Comparison of ENCODE assay signal across 34 cellular contexts in genomic region chr1:76106719-76107235, GRCh38. TPM values are rescaled to one million over a fixed set of nuclear protein-coding genes. Genes with fewer than 3 reads are reported as not detected.
"Had no signal": no experiment of that assay in that cellular context is flagged by ENCODE, and none has a peak within 500 bp of the region (broad histone marks: within the 10 kb centered on the region; RNA-seq: fewer than 3 reads in every experiment).

No MANE protein-coding gene starts in this region.

- DNase-seq: activated B cell treated with CpG ODN at 0.5 μM for 24 hours; activated CD4-positive, alpha-beta memory T cell treated with anti-CD3 and anti-CD28 coated beads for 36 hours; activated CD4-positive, alpha-beta T cell treated with anti-CD3 and anti-CD28 coated beads for 4 hours; activated CD4-positive, alpha-beta T cell treated with anti-CD3 and anti-CD28 coated beads, Interleukin-2, amount 10 ng/mL, durations not matched to agents 24 days and 14 days; activated CD4-positive, alpha-beta T cell treated with anti-CD3 and anti-CD28 coated beads, Interleukin-2, amount 50 U/mL, for 1 hour; activated CD4-positive, alpha-beta T cell treated with anti-CD3 and anti-CD28 coated beads, Interleukin-2, amount 50 U/mL, for 4 hours; activated CD4-positive, CD25-positive, alpha-beta regulatory T cell treated with anti-CD3 and anti-CD28 coated beads, Interleukin-2, amount 50 U/mL, for 72 hours; activated CD8-positive, alpha-beta memory T cell treated with anti-CD3 and anti-CD28 coated beads, Interleukin-2, amount 50 U/mL, for 4 hours; activated CD8-positive, alpha-beta T cell treated with anti-CD3 and anti-CD28 coated beads for 36 hours; activated effector memory CD4-positive, alpha-beta T cell treated with Interleukin-2 at 50 U/mL for 16 hours; activated gamma-delta T cell; activated naive CD4-positive, alpha-beta T cell treated with anti-CD3 and anti-CD28 coated beads, Interleukin-2, amount 10 ng/mL, durations not matched to agents 7 days and 5 days; activated naive CD4-positive, alpha-beta T cell treated with Interleukin-2 at 50 U/mL for 16 hours; activated naive CD8-positive, alpha-beta T cell treated with anti-CD3 and anti-CD28 coated beads, Interleukin-2, amount 10 ng/mL, durations not matched to agents 7 days and 5 days; activated naive CD8-positive, alpha-beta T cell treated with anti-CD3 and anti-CD28 coated beads, Interleukin-2, amount 50 U/mL, for 24 hours; activated T-cell treated with anti-CD3 and anti-CD28 coated beads for 4 hours; activated T-cell treated with anti-CD3 and anti-CD28 coated beads, Interleukin-2, amount 50 U/mL, for 1 hour; activated T-cell treated with anti-CD3 and anti-CD28 coated beads, Interleukin-2, amount 50 U/mL, for 4 hours; adrenal gland; amniotic stem cell; aorta; body of pancreas; brain microvascular endothelial cell; central memory CD4-positive, alpha-beta T cell; T-helper 1 cell; T-helper 2 cell; T-helper 9 cell had no signal

- H3K27me3 Mint-ChIP-seq: activated B cell treated with CpG ODN at 0.5 μM for 24 hours; activated naive CD4-positive, alpha-beta T cell treated with anti-CD3 and anti-CD28 coated beads, Interleukin-2, amount 10 ng/mL, durations not matched to agents 7 days and 5 days; activated naive CD8-positive, alpha-beta T cell treated with anti-CD3 and anti-CD28 coated beads, Interleukin-2, amount 50 U/mL, for 24 hours had no signal

- H3K4me3 Mint-ChIP-seq: activated B cell treated with CpG ODN at 0.5 μM for 24 hours; activated CD4-positive, alpha-beta memory T cell treated with anti-CD3 and anti-CD28 coated beads for 36 hours; activated CD4-positive, alpha-beta T cell treated with anti-CD3 and anti-CD28 coated beads, Interleukin-2, amount 10 ng/mL, durations not matched to agents 24 days and 14 days; activated CD8-positive, alpha-beta T cell treated with anti-CD3 and anti-CD28 coated beads for 36 hours; activated naive CD4-positive, alpha-beta T cell treated with anti-CD3 and anti-CD28 coated beads, Interleukin-2, amount 10 ng/mL, durations not matched to agents 7 days and 5 days; activated naive CD4-positive, alpha-beta T cell treated with anti-CD3 and anti-CD28 coated beads, Interleukin-2, amount 50 U/mL, for 24 hours; activated naive CD8-positive, alpha-beta T cell; activated naive CD8-positive, alpha-beta T cell treated with anti-CD3 and anti-CD28 coated beads, Interleukin-2, amount 10 ng/mL, durations not matched to agents 7 days and 5 days; activated naive CD8-positive, alpha-beta T cell treated with anti-CD3 and anti-CD28 coated beads, Interleukin-2, amount 50 U/mL, for 24 hours; activated T-cell treated with anti-CD3 and anti-CD28 coated beads, Interleukin-2, amount 50 U/mL, for 4 hours; T-helper 1 cell treated with Interleukin-12 subunit alpha and Interleukin-12 subunit beta and Interleukin-4 antibody, amounts not matched to agents 30 μg/mL and 1 μg/mL, for 36 hours; T-helper 2 cell treated with Interferon-gamma antibody and Interleukin-4, amounts not matched to agents 5 μg/mL and 100 μg/mL, for 36 hours had no signal

- H3K27ac ChIP-seq: adrenal gland, body of pancreas, brain microvascular endothelial cell, breast epithelium, VCaP had no signal

- H3K9me3 Mint-ChIP-seq: activated B cell treated with CpG ODN at 0.5 μM for 24 hours; activated CD4-positive, alpha-beta memory T cell treated with anti-CD3 and anti-CD28 coated beads for 36 hours; activated CD8-positive, alpha-beta T cell treated with anti-CD3 and anti-CD28 coated beads for 36 hours; activated naive CD4-positive, alpha-beta T cell treated with anti-CD3 and anti-CD28 coated beads, Interleukin-2, amount 10 ng/mL, durations not matched to agents 7 days and 5 days; activated naive CD4-positive, alpha-beta T cell treated with anti-CD3 and anti-CD28 coated beads, Interleukin-2, amount 50 U/mL, for 24 hours; activated naive CD8-positive, alpha-beta T cell treated with anti-CD3 and anti-CD28 coated beads, Interleukin-2, amount 10 ng/mL, durations not matched to agents 7 days and 5 days; activated naive CD8-positive, alpha-beta T cell treated with anti-CD3 and anti-CD28 coated beads, Interleukin-2, amount 50 U/mL, for 24 hours; activated T-cell treated with anti-CD3 and anti-CD28 coated beads, Interleukin-2, amount 50 U/mL, for 4 hours; activated T-helper 2 cell treated with anti-CD3 and anti-CD28 coated beads, Interferon-gamma antibody, Interleukin-2, Interleukin-4, amounts not matched to agents 10 μg/mL and 5 μg/mL and 100 μg/mL, durations not matched to agents 14 hours and 24 hours and 36 hours; T-helper 1 cell treated with Interleukin-12 subunit alpha and Interleukin-12 subunit beta and Interleukin-4 antibody, amounts not matched to agents 30 μg/mL and 1 μg/mL, for 36 hours; T-helper 2 cell treated with Interferon-gamma antibody and Interleukin-4, amounts not matched to agents 5 μg/mL and 100 μg/mL, for 36 hours had no signal

- H3K9me3 ChIP-seq: adrenal gland, body of pancreas, breast epithelium had no signal

- H3K27ac Mint-ChIP-seq: activated B cell treated with CpG ODN at 0.5 μM for 24 hours; activated CD4-positive, alpha-beta memory T cell treated with anti-CD3 and anti-CD28 coated beads for 36 hours; activated CD4-positive, alpha-beta T cell treated with anti-CD3 and anti-CD28 coated beads, Interleukin-2, amount 10 ng/mL, durations not matched to agents 24 days and 14 days; activated CD8-positive, alpha-beta T cell treated with anti-CD3 and anti-CD28 coated beads for 36 hours; activated naive CD4-positive, alpha-beta T cell treated with anti-CD3 and anti-CD28 coated beads, Interleukin-2, amount 10 ng/mL, durations not matched to agents 7 days and 5 days; activated naive CD4-positive, alpha-beta T cell treated with anti-CD3 and anti-CD28 coated beads, Interleukin-2, amount 50 U/mL, for 24 hours; activated naive CD8-positive, alpha-beta T cell; activated naive CD8-positive, alpha-beta T cell treated with anti-CD3 and anti-CD28 coated beads, Interleukin-2, amount 10 ng/mL, durations not matched to agents 7 days and 5 days; activated naive CD8-positive, alpha-beta T cell treated with anti-CD3 and anti-CD28 coated beads, Interleukin-2, amount 50 U/mL, for 24 hours; activated T-helper 2 cell treated with anti-CD3 and anti-CD28 coated beads, Interferon-gamma antibody, Interleukin-2, Interleukin-4, amounts not matched to agents 10 μg/mL and 5 μg/mL and 100 μg/mL, durations not matched to agents 14 hours and 24 hours and 36 hours; T-helper 2 cell treated with Interferon-gamma antibody and Interleukin-4, amounts not matched to agents 5 μg/mL and 100 μg/mL, for 36 hours had no signal

- H3K36me3 ChIP-seq: adrenal gland, brain microvascular endothelial cell, breast epithelium had no signal

- H3K27me3 ChIP-seq: adrenal gland, body of pancreas, brain microvascular endothelial cell, breast epithelium had no signal

- ATAC-seq: activated CD8-positive, alpha-beta T cell treated with anti-CD3 and anti-CD28 coated beads for 36 hours; activated naive CD8-positive, alpha-beta T cell treated with anti-CD3 and anti-CD28 coated beads, Interleukin-2, amount 50 U/mL, for 24 hours; activated T-cell treated with anti-CD3 and anti-CD28 coated beads, Interleukin-2, amount 50 U/mL, for 4 hours; body of pancreas had no signal

- H3K36me3 Mint-ChIP-seq: activated CD4-positive, alpha-beta memory T cell treated with anti-CD3 and anti-CD28 coated beads for 36 hours; activated naive CD4-positive, alpha-beta T cell treated with anti-CD3 and anti-CD28 coated beads, Interleukin-2, amount 10 ng/mL, durations not matched to agents 7 days and 5 days had no signal

- H3K4me1 ChIP-seq: adrenal gland, body of pancreas, breast epithelium had no signal

- H3K4me3 ChIP-seq: adrenal gland, body of pancreas, breast epithelium had no signal

RNA-seq across cellular contexts. Expression of gene ST6GALNAC3, which starts 32.2 kb away (rescaled TPM):
- total RNA-seq: activated T-helper 2 cell treated with anti-CD3 and anti-CD28 coated beads, Interferon-gamma antibody, Interleukin-2, Interleukin-4, amounts not matched to agents 10 μg/mL and 5 μg/mL and 100 μg/mL, durations not matched to agents 14 hours and 24 hours and 36 hours had no signal
